Comparison of ENCODE assay signal across 8 cellular contexts in the genomic region with DNA sequence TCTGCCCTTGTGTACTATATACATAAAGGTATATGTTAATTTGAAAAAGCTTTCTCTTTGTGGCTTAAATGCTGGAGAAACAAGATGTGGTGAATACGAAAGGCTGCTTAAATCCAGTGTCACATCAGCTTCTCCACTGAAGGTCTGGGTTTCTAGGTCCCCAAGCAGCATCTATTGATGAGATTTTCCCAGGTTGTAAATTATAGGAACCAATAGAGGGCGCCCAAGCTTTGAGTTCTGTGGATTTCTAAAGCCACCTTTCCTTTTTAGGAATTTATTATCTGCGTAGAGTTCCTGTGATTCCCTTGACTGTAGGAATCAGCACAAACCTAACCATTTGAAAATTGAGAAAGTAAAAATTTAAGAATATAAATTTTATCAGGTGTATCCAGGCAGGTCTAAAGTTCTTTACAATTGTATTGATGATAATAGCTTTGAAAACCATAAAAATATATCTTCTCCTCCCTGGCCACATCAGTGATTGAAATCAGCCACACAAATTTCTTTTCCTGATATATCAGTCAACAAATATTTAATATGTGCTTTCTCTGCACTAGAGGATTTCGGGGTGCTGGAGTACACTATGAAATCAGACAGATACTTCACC.
A peak's percentile ranks its signal among the peaks of the same experiment; 100 is the strongest.
DNase-seq lines count a peak whose midpoint lies in the region; ATAC-seq and TF ChIP-seq lines count a peak whose summit lies in the region.

No MANE protein-coding gene starts in this region.

- H3K27ac Mint-ChIP-seq in stimulated activated effector memory CD8-positive, alpha-beta T cell treated with anti-CD3 and anti-CD28 coated beads, Interleukin-12 subunit alpha, Interleukin-12 subunit beta, amount 100 ng/mL, for 72 hours: no peak overlapping the region

- H3K4me2 ChIP-seq in PC-9: no peak overlapping the region

- no peaks in the 10 kb centered on the region for H3K79me2 ChIP-seq in PC-9 (ENCODE audit: low read depth)

- BruUV-seq in PC-9 (replicated peaks; lab: Mats Ljungman, UMichigan): no TSS peak

- POLR2A ChIA-PET in AG04449 (lab: Yijun Ruan, JAX) (no interaction called here), PC-9 (lab: Charles Lee; ENCODE audit: unreplicated experiment) (no interaction called here)

- no peak for TF ChIP-seq POLR2A in spleen (IDR thresholded peaks at IDR 0.05)

- H3K27ac ChIP-seq in PC-9 (no peak overlapping the region), spleen (no peak overlapping the region)

- no peak overlapping the region for H3K4me3 Mint-ChIP-seq in stimulated activated effector memory CD8-positive, alpha-beta T cell treated with anti-CD3 and anti-CD28 coated beads, Interleukin-12 subunit alpha, Interleukin-12 subunit beta, amount 100 ng/mL, for 72 hours

- DNase-seq in AG04449 (ENCODE audit: low read depth, low spot score): no peak
- DNase-seq in GM12864 (ENCODE audit: low read depth): no peak
- peak; percentile 6 to 40 for DNase-seq in PC-9
- DNase-seq in fibroblast of peridontal ligament (ENCODE audit: extremely low read depth): peak; percentile 36
- no peak for DNase-seq in spleen
- DNase-seq in stimulated activated naive CD8-positive, alpha-beta T cell treated with anti-CD3 and anti-CD28 coated beads, Interleukin-15, Interleukin-2, amounts not matched to agents 100 U/mL and 50 U/mL, for 24 hours: no peak
- DNase-seq in NCI-H1436 (lab: John Stamatoyannopoulos, UW): no peak
- no peak for DNase-seq in stimulated activated effector memory CD8-positive, alpha-beta T cell treated with anti-CD3 and anti-CD28 coated beads, Interleukin-12 subunit alpha, Interleukin-12 subunit beta, amount 100 ng/mL, for 72 hours (ENCODE audit: low spot score in 2 of 2)

- H3K27me3 ChIP-seq in PC-9 (ENCODE audit: insufficient read depth, low read depth): no peaks in the 10 kb centered on the region
- peaks cover 0 to 4% (median 0%) of the 10 kb centered on the region in 7 donors for H3K27me3 ChIP-seq in spleen (replicated peaks in 1 of 7)

- H3F3A ChIP-seq in PC-9 (ENCODE audit: insufficient read depth, low read depth): no peaks in the 10 kb centered on the region

- H3K9me3 ChIP-seq in PC-9 (ENCODE audit: insufficient read depth, low read depth): no peaks in the 10 kb centered on the region
- no peaks in the 10 kb centered on the region for H3K9me3 ChIP-seq in spleen

- H3K36me3 Mint-ChIP-seq in stimulated activated effector memory CD8-positive, alpha-beta T cell treated with anti-CD3 and anti-CD28 coated beads, Interleukin-12 subunit alpha, Interleukin-12 subunit beta, amount 100 ng/mL, for 72 hours: no peaks in the 10 kb centered on the region

- 25 to 40% (median 33%) methylated on average over 4 of the region's 4 CpGs for WGBS in spleen, 5 donors

- intact Hi-C loops in PC-9 (cut with micrococcal nuclease; ENCODE audit: unreplicated experiment) (loop anchor here (1.0 to 2.0 kb wide), 2 partner anchors 182 to 457 kb away; no protein-coding TSS in a partner anchor), spleen (cut with DNase I; ENCODE audit: low total_unique reads) (loop anchor here (10.0 kb wide), 1 partner anchor 469 kb away; no protein-coding TSS in a partner anchor)

- CTCF ChIA-PET in AG04449 (lab: Yijun Ruan, JAX): interaction anchor here (0.7 to 11.5 kb wide), 13 partner anchors 10 to 319 kb away, joined by 3 to 212 read pairs (median 4); a partner anchor contains a TSS
- CTCF ChIA-PET in PC-9 (lab: Charles Lee): interaction anchor here (0.6 kb wide), 1 partner anchor 468 kb away, joined by 4 read pairs; no protein-coding TSS in a partner anchor

- H3K9me3 Mint-ChIP-seq in stimulated activated effector memory CD8-positive, alpha-beta T cell treated with anti-CD3 and anti-CD28 coated beads, Interleukin-12 subunit alpha, Interleukin-12 subunit beta, amount 100 ng/mL, for 72 hours: no peaks in the 10 kb centered on the region

- H3K4me3 ChIP-seq in AG04449 (ENCODE audit: low read depth, low read length) (no peak overlapping the region), GM12864 (ENCODE audit: low read depth, low read length) (no peak overlapping the region), PC-9 (no peak overlapping the region), spleen (no peak overlapping the region)

- no peak for ATAC-seq in stimulated activated naive CD8-positive, alpha-beta T cell treated with anti-CD3 and anti-CD28 coated beads, Interleukin-15, Interleukin-2, amounts not matched to agents 100 U/mL and 50 U/mL, for 24 hours
- ATAC-seq in stimulated activated effector memory CD8-positive, alpha-beta T cell treated with anti-CD3 and anti-CD28 coated beads, Interleukin-12 subunit alpha, Interleukin-12 subunit beta, amount 100 ng/mL, for 72 hours: no peak

- H3K36me3 ChIP-seq in PC-9 (ENCODE audit: low read depth) (no peaks in the 10 kb centered on the region), spleen (no peaks in the 10 kb centered on the region)

- H2AFZ ChIP-seq in PC-9: no peak overlapping the region

- no peaks in the 10 kb centered on the region for H3K9me2 ChIP-seq in PC-9 (ENCODE audit: insufficient read depth)

- no peaks in the 10 kb centered on the region for H3K4me1 Mint-ChIP-seq in stimulated activated effector memory CD8-positive, alpha-beta T cell treated with anti-CD3 and anti-CD28 coated beads, Interleukin-12 subunit alpha, Interleukin-12 subunit beta, amount 100 ng/mL, for 72 hours

- no peaks in the 10 kb centered on the region for H4K20me1 ChIP-seq in PC-9 (ENCODE audit: insufficient read depth)

- peak; percentile 31 for TF ChIP-seq CTCF in AG04449 (IDR thresholded peaks at IDR 0.05; ENCODE audit: insufficient read depth, low read length, missing control alignments)
- TF ChIP-seq CTCF in GM12864 (IDR thresholded peaks at IDR 0.05; ENCODE audit: low read depth, low read length, missing control alignments): peak; percentile 64
- peak; percentile 86 for TF ChIP-seq CTCF in PC-9 (conservative IDR thresholded peaks at IDR 0.05)
- TF ChIP-seq CTCF in spleen (IDR thresholded peaks at IDR 0.05 in 8 of 11, conservative IDR thresholded peaks at IDR 0.05 in 3 of 11): peak in 7 of 11 experiments; percentile 9 to 40 (median 21)

- H3K4me1 ChIP-seq in PC-9 (replicated peaks; ENCODE audit: insufficient read depth): no peaks in the 10 kb centered on the region
- H3K4me1 ChIP-seq in spleen: no peaks in the 10 kb centered on the region

Comparison
In these comparisons a context has a peak if more than half of its experiments do, and no peak if none do; other contexts are left out.
1. DNase-seq: peak in PC-9 (2 of 2) and fibroblast of peridontal ligament (single experiment); none in AG04449 (single experiment), GM12864 (single experiment), spleen (single experiment), stimulated activated naive CD8-positive, alpha-beta T cell treated with anti-CD3 and anti-CD28 coated beads, Interleukin-15, Interleukin-2, amounts not matched to agents 100 U/mL and 50 U/mL, for 24 hours (single experiment), NCI-H1436 (single experiment) and stimulated activated effector memory CD8-positive, alpha-beta T cell treated with anti-CD3 and anti-CD28 coated beads, Interleukin-12 subunit alpha, Interleukin-12 subunit beta, amount 100 ng/mL, for 72 hours (0 of 2).
2. CTCF ChIP-seq: peak in every context shown above with its lines; median percentile 86 in PC-9; 64 in GM12864; 31 in AG04449; 21 in spleen.